In the genomic region with DNA sequence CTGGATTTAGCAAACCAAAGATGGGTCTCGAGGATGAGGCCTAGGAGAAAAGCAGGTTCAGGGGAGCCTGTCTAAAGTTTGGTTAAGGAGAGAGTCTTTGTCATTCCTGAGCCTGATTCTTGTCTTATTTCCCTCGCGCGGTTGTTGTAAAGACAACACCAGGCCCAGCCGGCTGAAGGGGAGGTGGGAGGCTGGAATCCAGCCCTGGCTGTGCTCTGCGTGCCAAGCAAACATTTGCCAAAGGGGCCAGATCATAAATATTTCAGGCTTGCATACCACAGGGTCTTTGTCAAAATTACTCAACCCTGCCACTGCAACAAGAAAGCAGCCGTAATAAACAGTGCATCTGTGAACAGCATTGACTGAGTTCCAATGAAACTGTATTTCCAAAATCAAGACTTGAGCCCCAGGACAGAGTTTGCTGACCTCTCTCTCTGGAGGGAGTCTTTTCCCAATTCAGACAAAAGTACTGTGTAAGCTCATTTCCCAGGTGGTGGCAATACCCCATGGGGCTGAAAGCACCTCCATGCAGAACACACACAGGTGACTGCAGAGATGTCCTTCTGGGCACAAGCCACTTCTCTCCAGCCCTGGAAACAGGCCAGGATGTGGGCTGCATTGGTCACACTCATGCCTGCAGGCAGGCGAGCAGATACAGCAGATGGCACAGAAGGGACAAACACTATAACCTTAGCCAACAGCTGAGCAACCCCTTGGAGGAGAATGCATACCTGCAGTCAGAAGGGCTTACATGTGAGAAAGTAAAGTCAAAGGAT, we compare ENCODE assay signal across 20 cellular contexts.
A peak's percentile ranks its signal among the peaks of the same experiment; 100 is the strongest.
DNase-seq lines count a peak whose midpoint lies in the region; ATAC-seq, FAIRE-seq and TF ChIP-seq lines count a peak whose summit lies in the region.
"Had no signal": no experiment of that assay in that cellular context is flagged by ENCODE, and none has a peak within 500 bp of the region (broad histone marks: within the 10 kb centered on the region; RNA-seq: fewer than 3 reads in every experiment).

No MANE protein-coding gene starts in this region.

- intact Hi-C loops in upper lobe of right lung (cut with DNase I): no loop called here

- no peak for ATAC-seq in GM21825 (IDR thresholded peaks at IDR 0.05; ENCODE audit: unreplicated experiment)
- ATAC-seq in T-cell (replicated peaks in 1 of 4): no peak
- ATAC-seq in upper lobe of right lung: no peak
- ATAC-seq: activated naive CD8-positive, alpha-beta T cell treated with anti-CD3 and anti-CD28 coated beads, Interleukin-2, amount 50 U/mL, for 24 hours; HepG2; left ventricle myocardium superior had no signal

- no peaks in the 10 kb centered on the region for H3K36me3 ChIP-seq in adipocyte (ENCODE audit: control insufficient read depth, insufficient read depth, low read length, severe bottlenecking)
- no peaks in the 10 kb centered on the region for H3K36me3 ChIP-seq in BE2C
- no peaks in the 10 kb centered on the region for H3K36me3 ChIP-seq in upper lobe of right lung
- H3K36me3 ChIP-seq: ovary, tibial artery had no signal

- POLR2A ChIA-PET in T-cell (lab: Charles Lee): no interaction called here

- peaks cover 79% of the 10 kb centered on the region for H3K4me1 Mint-ChIP-seq in osteocyte (ENCODE audit: unreplicated experiment)
- no peaks in the 10 kb centered on the region for H3K4me1 Mint-ChIP-seq in T-cell
- H3K4me1 Mint-ChIP-seq: activated naive CD8-positive, alpha-beta T cell treated with anti-CD3 and anti-CD28 coated beads, Interleukin-2, amount 50 U/mL, for 24 hours; central memory CD8-positive, alpha-beta T cell had no signal

- H3K9me3 ChIP-seq in adipocyte (ENCODE audit: control insufficient read depth, low read length) (peaks cover 5% of the 10 kb centered on the region), BE2C (no peaks in the 10 kb centered on the region), upper lobe of right lung (no peaks in the 10 kb centered on the region)
- H3K9me3 ChIP-seq: ovary had no signal

- CTCF ChIA-PET in T-cell (lab: Charles Lee): no interaction called here

- DNase-seq in Caki2 (ENCODE audit: low read depth) (peak; percentile 44), HTR-8/SVneo (ENCODE audit: insufficient read length, low spot score) (peak; percentile 73), adipocyte (ENCODE audit: low read depth) (peak; percentile 85), osteocyte (ENCODE audit: extremely low spot score, unreplicated experiment) (no peak), T-cell (no peak), BE2C (no peak), upper lobe of right lung (no peak)
- DNase-seq: activated naive CD8-positive, alpha-beta T cell treated with anti-CD3 and anti-CD28 coated beads, Interleukin-2, amount 50 U/mL, for 24 hours; activated T-cell treated with anti-CD3 and anti-CD28 coated beads, Interleukin-2, amount 50 U/mL, for 24 hours; foreskin fibroblast; left ventricle myocardium superior; NCI-H1930; NCI-H526; ovary; small intestine; tibial artery had no signal

- peaks cover 6% of the 10 kb centered on the region for H3K9me3 Mint-ChIP-seq in osteocyte (ENCODE audit: unreplicated experiment)
- peaks cover 4 to 18% (median 8%) of the 10 kb centered on the region in 3 donors for H3K9me3 Mint-ChIP-seq in T-cell

- H3K4me1 ChIP-seq in adipocyte (ENCODE audit: control insufficient read depth, insufficient read depth, low read length) (peaks cover 15% of the 10 kb centered on the region), BE2C (no peaks in the 10 kb centered on the region), upper lobe of right lung (no peaks in the 10 kb centered on the region)
- H3K4me1 ChIP-seq: tibial artery had no signal

- TF ChIP-seq CTCF in osteocyte (IDR thresholded peaks at IDR 0.05): no peak
- no peak for TF ChIP-seq CTCF in BE2C (IDR thresholded peaks at IDR 0.05; ENCODE audit: low read depth, low read length)
- no peak for TF ChIP-seq CTCF in upper lobe of right lung (IDR thresholded peaks at IDR 0.05)

- H3K27ac Mint-ChIP-seq in osteocyte (ENCODE audit: unreplicated experiment): peak overlapping the region; percentile 87
- no peak overlapping the region for H3K27ac Mint-ChIP-seq in T-cell
- H3K27ac Mint-ChIP-seq: activated naive CD8-positive, alpha-beta T cell treated with anti-CD3 and anti-CD28 coated beads, Interleukin-2, amount 50 U/mL, for 24 hours; activated T-cell treated with anti-CD3 and anti-CD28 coated beads, Interleukin-2, amount 50 U/mL, for 24 hours had no signal

- no peak overlapping the region for H3K4me3 ChIP-seq in adipocyte (ENCODE audit: low read length)
- H3K4me3 ChIP-seq in BE2C (ENCODE audit: low read depth, low read length): no peak overlapping the region
- H3K4me3 ChIP-seq in upper lobe of right lung: no peak overlapping the region
- H3K4me3 ChIP-seq: ovary, tibial artery had no signal

- FAIRE-seq in HTR-8/SVneo (lab: Jason Lieb, UNC): peak; percentile 83
- FAIRE-seq: endometrium, HepG2, small intestine had no signal

- H3K9ac ChIP-seq in adipocyte (ENCODE audit: low read length): no peak overlapping the region

- H3K27me3 ChIP-seq in adipocyte (replicated peaks; ENCODE audit: control insufficient read depth, insufficient read depth, low read length) (no peaks in the 10 kb centered on the region), BE2C (no peaks in the 10 kb centered on the region; the same call in 1 of the 2 replicates), upper lobe of right lung (no peaks in the 10 kb centered on the region)
- H3K27me3 ChIP-seq: ovary, tibial artery had no signal

- H3K4me3 Mint-ChIP-seq in osteocyte (ENCODE audit: unreplicated experiment) (no peak overlapping the region), T-cell (no peak overlapping the region)
- H3K4me3 Mint-ChIP-seq: activated naive CD8-positive, alpha-beta T cell treated with anti-CD3 and anti-CD28 coated beads, Interleukin-2, amount 50 U/mL, for 24 hours; activated T-cell treated with anti-CD3 and anti-CD28 coated beads, Interleukin-2, amount 50 U/mL, for 24 hours; central memory CD8-positive, alpha-beta T cell had no signal

- in situ Hi-C loops in Caki2 (cut with HindIII; ENCODE audit: low pct_unique_long_range_greater_than_20kb, low sequenced_read_pairs): no loop called here

- H3K36me3 Mint-ChIP-seq in osteocyte (ENCODE audit: unreplicated experiment) (peaks cover 7% of the 10 kb centered on the region), T-cell (no peaks in the 10 kb centered on the region)

- no peaks in the 10 kb centered on the region for H3K27me3 Mint-ChIP-seq in osteocyte (ENCODE audit: unreplicated experiment)
- peaks cover 0 to 2% of the 10 kb centered on the region in 2 donors for H3K27me3 Mint-ChIP-seq in T-cell
- H3K27me3 Mint-ChIP-seq: activated naive CD8-positive, alpha-beta T cell treated with anti-CD3 and anti-CD28 coated beads, Interleukin-2, amount 50 U/mL, for 24 hours; activated T-cell treated with anti-CD3 and anti-CD28 coated beads, Interleukin-2, amount 50 U/mL, for 24 hours had no signal

- H3K27ac ChIP-seq in upper lobe of right lung: no peak overlapping the region
- H3K27ac ChIP-seq: ovary, tibial artery had no signal

Comparison
In these comparisons a context has a peak if more than half of its experiments do, and no peak if none do; other contexts are left out.
1. DNase-seq: peak in Caki2 (single experiment), HTR-8/SVneo (single experiment) and adipocyte (single experiment); none in osteocyte (single experiment), T-cell (0 of 34), BE2C (single experiment) and upper lobe of right lung (single experiment).